In the genomic region with DNA sequence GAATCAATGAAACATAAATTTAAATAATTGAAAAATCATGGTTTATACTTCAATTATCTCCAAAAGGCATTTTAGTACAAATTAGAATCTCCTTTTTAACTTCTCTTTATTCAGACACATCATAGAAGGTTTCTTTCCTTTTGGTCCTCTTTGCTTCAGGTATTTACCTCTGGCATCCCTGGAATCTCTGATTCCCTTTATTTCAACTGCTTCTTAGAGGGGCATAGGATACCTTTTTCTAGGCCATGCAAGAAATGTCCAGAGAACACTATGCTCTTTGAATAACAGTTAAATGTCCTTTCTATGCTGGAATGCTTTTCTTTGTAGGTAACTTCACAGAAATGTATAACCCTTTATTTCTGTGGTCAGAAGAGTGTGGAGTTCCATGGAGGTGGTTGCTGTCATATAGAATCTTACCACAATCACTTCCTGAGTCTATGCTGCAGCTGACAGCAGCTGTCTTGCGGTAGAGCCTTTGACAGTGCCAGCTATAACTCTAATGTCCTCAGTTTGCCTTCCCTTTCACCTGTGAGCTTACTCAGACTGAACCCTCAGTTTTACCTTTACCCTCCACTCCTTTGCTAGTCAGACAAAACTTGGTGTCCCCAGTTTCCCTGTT, we compare ENCODE assay signal across 9 cellular contexts. TPM values are rescaled to one million over a fixed set of nuclear protein-coding genes. Genes with fewer than 3 reads are reported as not detected.
DNase-seq lines count a peak whose midpoint lies in the region; ATAC-seq and TF ChIP-seq lines count a peak whose summit lies in the region.
"Had no signal": no experiment of that assay in that cellular context is flagged by ENCODE, and none has a peak within 500 bp of the region (broad histone marks: within the 10 kb centered on the region; RNA-seq: fewer than 3 reads in every experiment).

No MANE protein-coding gene starts in this region.

- H3K9me3 Mint-ChIP-seq in CD8-positive, alpha-beta memory T cell: peaks cover 0 to 5% (median 0%) of the 10 kb centered on the region in 5 donors
- no peaks in the 10 kb centered on the region for H3K9me3 Mint-ChIP-seq in activated T-helper 17 cell treated with anti-CD3 and anti-CD28 coated beads, Interleukin-2, amount 50 U/mL, for 72 hours

- H3K27me3 ChIP-seq in CD8-positive, alpha-beta memory T cell (ENCODE audit: insufficient read depth, low read length, poor library complexity, severe bottlenecking): no peaks in the 10 kb centered on the region
- no peaks in the 10 kb centered on the region for H3K27me3 ChIP-seq in right atrium auricular region

- H3K36me3 ChIP-seq in CD8-positive, alpha-beta memory T cell (ENCODE audit: insufficient read depth, low read length): no peaks in the 10 kb centered on the region
- H3K36me3 ChIP-seq in right atrium auricular region: no peaks in the 10 kb centered on the region

- no peak overlapping the region for H3K27ac Mint-ChIP-seq in CD8-positive, alpha-beta memory T cell
- H3K27ac Mint-ChIP-seq in activated T-helper 17 cell treated with anti-CD3 and anti-CD28 coated beads, Interleukin-2, amount 50 U/mL, for 72 hours: peak overlapping the region; percentile 6

- H3K36me3 Mint-ChIP-seq in CD8-positive, alpha-beta memory T cell: no peaks in the 10 kb centered on the region
- no peaks in the 10 kb centered on the region for H3K36me3 Mint-ChIP-seq in activated T-helper 17 cell treated with anti-CD3 and anti-CD28 coated beads, Interleukin-2, amount 50 U/mL, for 72 hours (ENCODE audit: low read depth)

- no peak overlapping the region for H3K4me3 Mint-ChIP-seq in CD8-positive, alpha-beta memory T cell
- H3K4me3 Mint-ChIP-seq in activated T-helper 17 cell treated with anti-CD3 and anti-CD28 coated beads, Interleukin-2, amount 50 U/mL, for 72 hours: peak overlapping the region; percentile 17

- no peaks in the 10 kb centered on the region for H3K9me3 ChIP-seq in CD8-positive, alpha-beta memory T cell (ENCODE audit: low read length)
- H3K9me3 ChIP-seq in right atrium auricular region: no peaks in the 10 kb centered on the region

- TF ChIP-seq CTCF in right atrium auricular region (IDR thresholded peaks at IDR 0.05): no peak

- ATAC-seq in GM19395 (IDR thresholded peaks at IDR 0.05; ENCODE audit: unreplicated experiment) (peak; percentile 98), HG03135 (IDR thresholded peaks at IDR 0.05; ENCODE audit: unreplicated experiment) (peak; percentile 94)
- ATAC-seq in activated T-helper 17 cell treated with anti-CD3 and anti-CD28 coated beads, Interleukin-2, amount 50 U/mL, for 72 hours (replicated peaks): peak; percentile 87

- CTCF ChIA-PET in CD8-positive, alpha-beta memory T cell (lab: Charles Lee): no interaction called here

- POLR2A ChIA-PET in CD8-positive, alpha-beta memory T cell (lab: Charles Lee): no interaction called here

- peak overlapping the region; percentile 8 for H3K4me3 ChIP-seq in CD8-positive, alpha-beta memory T cell (ENCODE audit: low read length)
- no peak overlapping the region for H3K4me3 ChIP-seq in right atrium auricular region

- H3K4me1 Mint-ChIP-seq in CD8-positive, alpha-beta memory T cell: peaks cover 7 to 12% (median 11%) of the 10 kb centered on the region in 3 donors
- H3K4me1 Mint-ChIP-seq in activated T-helper 17 cell treated with anti-CD3 and anti-CD28 coated beads, Interleukin-2, amount 50 U/mL, for 72 hours: peaks cover 7% of the 10 kb centered on the region

- H3K27me3 Mint-ChIP-seq in CD8-positive, alpha-beta memory T cell: peaks cover 3 to 26% of the 10 kb centered on the region in 2 donors
- H3K27me3 Mint-ChIP-seq in activated T-helper 17 cell treated with anti-CD3 and anti-CD28 coated beads, Interleukin-2, amount 50 U/mL, for 72 hours: peaks cover 11% of the 10 kb centered on the region

- peak in 1 of 5 donors; percentile 16 for DNase-seq in CD8-positive, alpha-beta memory T cell
- DNase-seq in COLO668 (lab: John Stamatoyannopoulos, UW; ENCODE audit: unreplicated experiment) (no peak), medulla oblongata (ENCODE audit: extremely low spot score) (no peak), substantia nigra (lab: John Stamatoyannopoulos, UW) (no peak), right atrium auricular region (ENCODE audit: low spot score) (no peak)

- peaks cover 16% of the 10 kb centered on the region for H3K4me1 ChIP-seq in CD8-positive, alpha-beta memory T cell (ENCODE audit: insufficient read depth, low read length)
- peaks cover 0 to 5% of the 10 kb centered on the region in 2 donors for H3K4me1 ChIP-seq in right atrium auricular region

- no peak overlapping the region for H3K27ac ChIP-seq in CD8-positive, alpha-beta memory T cell (ENCODE audit: low read depth, low read length)
- H3K27ac ChIP-seq in substantia nigra (ENCODE audit: low read depth, low read length, poor library complexity, severe bottlenecking) (no peak overlapping the region), right atrium auricular region (no peak overlapping the region)
- H3K27ac ChIP-seq: VCaP had no signal

RNA-seq across cellular contexts. Expression of a gene that starts 8.6 kb away (rescaled TPM):
- not detected for total RNA-seq in CD8-positive, alpha-beta memory T cell
- polyA plus RNA-seq in CD8-positive, alpha-beta memory T cell: not detected
- under 1 TPM; 0.04 to 0.05 TPM for total RNA-seq in activated T-helper 17 cell treated with anti-CD3 and anti-CD28 coated beads, Interleukin-2, amount 50 U/mL, for 72 hours
- total RNA-seq in right atrium auricular region: 1 to 10 TPM; 2.6 to 4.9 TPM
